Comparison of ENCODE assay signal across 11 cellular contexts in genomic region chr9:37104183-37104889, GRCh38. TPM values are rescaled to one million over a fixed set of nuclear protein-coding genes. Genes with fewer than 3 reads are reported as not detected.
A peak's percentile ranks its signal among the peaks of the same experiment; 100 is the strongest.
DNase-seq lines count a peak whose midpoint lies in the region; ATAC-seq and TF ChIP-seq lines count a peak whose summit lies in the region.
"Had no signal": no experiment of that assay in that cellular context is flagged by ENCODE, and none has a peak within 500 bp of the region (broad histone marks: within the 10 kb centered on the region; RNA-seq: fewer than 3 reads in every experiment).

No MANE protein-coding gene starts in this region.

- no peak overlapping the region for H3K27ac ChIP-seq in left lung
- H3K27ac ChIP-seq: body of pancreas, stomach had no signal

- H3K27me3 ChIP-seq in left lung, result peaks cover 0 to 5% of the 10 kb centered on the region in 2 donors
- H3K27me3 ChIP-seq: body of pancreas had no signal

- ATAC-seq in activated naive CD8-positive, alpha-beta T cell treated with anti-CD3 and anti-CD28 coated beads, Interleukin-2, amount 50 U/mL, for 24 hours, result peak; percentile 79
- ATAC-seq in left lung (peak; percentile 56), GM19452 (IDR thresholded peaks at IDR 0.05; ENCODE audit: unreplicated experiment) (no peak)
- ATAC-seq: body of pancreas, T-cell had no signal

- peaks cover 6% of the 10 kb centered on the region for H3K9me3 Mint-ChIP-seq in activated naive CD8-positive, alpha-beta T cell treated with anti-CD3 and anti-CD28 coated beads, Interleukin-2, amount 50 U/mL, for 24 hours

- peak; percentile 87 for DNase-seq in ELR (ENCODE audit: low read depth)
- DNase-seq in HK-2 (ENCODE audit: unreplicated experiment), result peak; percentile 22
- peak; percentile 8 for DNase-seq in activated naive CD8-positive, alpha-beta T cell treated with anti-CD3 and anti-CD28 coated beads, Interleukin-2, amount 50 U/mL, for 24 hours
- DNase-seq in left lung, result no peak
- no peak for DNase-seq in T-helper 9 cell
- DNase-seq in NCI-H187 treated with DMSO at 0.1 percent for 48 hours (lab: John Stamatoyannopoulos, UW), result no peak
- DNase-seq: body of pancreas, NCI-H1092 treated with DMSO at 0.1 percent for 48 hours, stomach, T-cell had no signal

- no peaks in the 10 kb centered on the region for H3K36me3 Mint-ChIP-seq in activated naive CD8-positive, alpha-beta T cell treated with anti-CD3 and anti-CD28 coated beads, Interleukin-2, amount 50 U/mL, for 24 hours (ENCODE audit: low read depth)

- intact Hi-C loops in left lung (cut with DNase I), result no loop called here

- no peak overlapping the region for H3K27ac Mint-ChIP-seq in activated naive CD8-positive, alpha-beta T cell treated with anti-CD3 and anti-CD28 coated beads, Interleukin-2, amount 50 U/mL, for 24 hours
- H3K27ac Mint-ChIP-seq: T-cell had no signal

- H3K4me3 ChIP-seq in left lung, result no peak overlapping the region
- H3K4me3 ChIP-seq: body of pancreas, stomach had no signal

- peaks cover 21% of the 10 kb centered on the region for H3K4me1 Mint-ChIP-seq in activated naive CD8-positive, alpha-beta T cell treated with anti-CD3 and anti-CD28 coated beads, Interleukin-2, amount 50 U/mL, for 24 hours

- no peak for TF ChIP-seq CTCF in left lung (IDR thresholded peaks at IDR 0.05)

- H3K27me3 Mint-ChIP-seq in activated naive CD8-positive, alpha-beta T cell treated with anti-CD3 and anti-CD28 coated beads, Interleukin-2, amount 50 U/mL, for 24 hours, result no peaks in the 10 kb centered on the region

- H3K4me3 Mint-ChIP-seq in activated naive CD8-positive, alpha-beta T cell treated with anti-CD3 and anti-CD28 coated beads, Interleukin-2, amount 50 U/mL, for 24 hours, result no peak overlapping the region
- H3K4me3 Mint-ChIP-seq: T-cell had no signal

- H3K9me3 ChIP-seq in left lung, result no peaks in the 10 kb centered on the region
- H3K9me3 ChIP-seq: body of pancreas had no signal

- no peaks in the 10 kb centered on the region for H3K4me1 ChIP-seq in left lung
- H3K4me1 ChIP-seq: body of pancreas, stomach had no signal

- H3K36me3 ChIP-seq in left lung, result no peaks in the 10 kb centered on the region
- H3K36me3 ChIP-seq: stomach had no signal

RNA-seq across cellular contexts. Expression of gene ZCCHC7, which starts 16.0 kb away (rescaled TPM):
- 10 to 100 TPM; 16.0 to 18.6 TPM for total RNA-seq in left lung

Comparison
In these comparisons a context has a peak if more than half of its experiments do, and no peak if none do; other contexts are left out.
1. DNase-seq: peak in ELR (single experiment), HK-2 (single experiment) and activated naive CD8-positive, alpha-beta T cell treated with anti-CD3 and anti-CD28 coated beads, Interleukin-2, amount 50 U/mL, for 24 hours (single experiment); none in left lung (0 of 2), T-helper 9 cell (single experiment) and NCI-H187 treated with DMSO at 0.1 percent for 48 hours (single experiment).